10 cellular contexts compared by ENCODE assay signal in genomic region chr17:82238562-82239201, GRCh38. TPM values are rescaled to one million over a fixed set of nuclear protein-coding genes. Genes with fewer than 3 reads are reported as not detected.
DNase-seq lines count a peak whose midpoint lies in the region; ATAC-seq, FAIRE-seq and TF ChIP-seq lines count a peak whose summit lies in the region.
"Had no signal": no experiment of that assay in that cellular context is flagged by ENCODE, and none has a peak within 500 bp of the region (broad histone marks: within the 10 kb centered on the region; RNA-seq: fewer than 3 reads in every experiment).

No MANE protein-coding gene starts in this region.

- peak overlapping the region; percentile 40 for H2AFZ ChIP-seq in keratinocyte (ENCODE audit: control insufficient read depth, low read length)

- ATAC-seq in GM18867 (IDR thresholded peaks at IDR 0.05; ENCODE audit: unreplicated experiment) = no peak
- ATAC-seq in HG03571 (IDR thresholded peaks at IDR 0.05; ENCODE audit: unreplicated experiment) = no peak

- H3K9me1 ChIP-seq in keratinocyte (ENCODE audit: control insufficient read depth, extremely low read depth, insufficient read depth, low read length) = no peaks in the 10 kb centered on the region

- DNase-seq in DMS 273 (lab: John Stamatoyannopoulos, UW; ENCODE audit: unreplicated experiment) (peak; percentile 62), DMS 273 treated with DMSO at 0.1 percent for 48 hours (lab: John Stamatoyannopoulos, UW) (no peak), T-helper 2 cell (peak; percentile 48 to 82 (median 70)), anterior cingulate cortex (lab: John Stamatoyannopoulos, UW) (peak in 42 of 58 donors; percentile 23 to 87 (median 50)), keratinocyte (ENCODE audit: low read depth, low spot score) (peak; percentile 66)
- peak; percentile 50 to 51 for DNase-seq in stimulated activated CD4-positive, alpha-beta T cell treated with anti-CD3 and anti-CD28 coated beads, Interleukin-1b, Interleukin-23, amount 100 ng/mL, for 4 hours (ENCODE audit: low read depth in 2 of 2)

- peak overlapping the region; percentile 77 for H3K27ac ChIP-seq in keratinocyte (ENCODE audit: control insufficient read depth, insufficient read depth, low read length)
- H3K27ac ChIP-seq: 22Rv1 had no signal

- peak overlapping the region; percentile 85 for H3K4me2 ChIP-seq in keratinocyte (ENCODE audit: control insufficient read depth, extremely low read depth, insufficient read depth, low read depth, low read length)

- dilution Hi-C loops in keratinocyte (cut with MboI; ENCODE audit: extremely low pct_ligation_motif_present, low sequenced_read_pairs) = no loop called here

- TF ChIP-seq CTCF in keratinocyte (optimal IDR thresholded peaks at IDR 0.05 in 1 of 3, IDR thresholded peaks at IDR 0.05 in 1 of 3, conservative IDR thresholded peaks at IDR 0.05 in 1 of 3; ENCODE audit: extremely low read depth in 1 of 3, insufficient read depth in 2 of 3, low read length in 3 of 3) = no peak

- H3K4me1 ChIP-seq in keratinocyte (ENCODE audit: control insufficient read depth, extremely low read depth, insufficient read depth, low read length) = peaks cover 52% of the 10 kb centered on the region

- peaks cover 9% of the 10 kb centered on the region for H3K79me2 ChIP-seq in keratinocyte (ENCODE audit: control insufficient read depth, insufficient read depth, low read length)

- no peaks in the 10 kb centered on the region for H3K27me3 ChIP-seq in keratinocyte (ENCODE audit: control insufficient read depth, extremely low read depth, insufficient read depth, low read length)

- H3K9ac ChIP-seq in keratinocyte (ENCODE audit: control insufficient read depth, extremely low read depth, insufficient read depth, low read length) = peak overlapping the region; percentile 71

- peak overlapping the region in 2 of 3 experiments; percentile 51 for H3K4me3 ChIP-seq in keratinocyte (ENCODE audit: control insufficient read depth in 2 of 3, extremely low read depth in 1 of 3, insufficient read depth in 2 of 3, low read depth in 1 of 3, low read length in 3 of 3)

- peak; percentile 95 for FAIRE-seq in keratinocyte (lab: Jason Lieb, UNC)
- FAIRE-seq: colon had no signal

- no peaks in the 10 kb centered on the region for H3K9me3 ChIP-seq in keratinocyte (ENCODE audit: control insufficient read depth, low read depth, low read length)

- peaks cover 3% of the 10 kb centered on the region for H4K20me1 ChIP-seq in keratinocyte (ENCODE audit: control insufficient read depth, extremely low read depth, insufficient read depth, low read length)

- H3K36me3 ChIP-seq in keratinocyte (ENCODE audit: control insufficient read depth in 2 of 2, extremely low read depth in 1 of 2, insufficient read depth in 2 of 2, low read length in 2 of 2) = peaks cover 26 to 28% of the 10 kb centered on the region in 2 experiments

RNA-seq across cellular contexts. Expression of gene SLC16A3, which starts 9.8 kb away (rescaled TPM):
- 35.7 to 112 TPM (median 40.7 TPM) in 3 replicates for polyA plus RNA-seq in keratinocyte
- polyA plus RNA-seq in keratinocyte (2011; ENCODE audit: low read depth) = 2.3 TPM
- polyA plus RNA-seq in keratinocyte (2011; cell fraction: cytosol; rRNA removed) = 10.9 and 32.0 TPM in 2 replicates
- polyA plus RNA-seq in keratinocyte (2011; cell fraction: nucleus; rRNA removed) = 83.4 and 104 TPM in 2 replicates
- 17.6 and 73.8 TPM in 2 replicates for polyA plus RNA-seq in keratinocyte (2012; ENCODE audit: low replicate concordance)
- 53.8 to 107 TPM (median 83.5 TPM) in 3 replicates for polyA minus RNA-seq in keratinocyte
- polyA minus RNA-seq in keratinocyte (2011; cell fraction: cytosol; rRNA and poly(A)+ RNA removed) = 181 TPM
- 161 and 170 TPM in 2 replicates for polyA minus RNA-seq in keratinocyte (2011; cell fraction: nucleus; rRNA and poly(A)+ RNA removed)

RNA-seq across cellular contexts. Expression of gene CCDC57, which starts 26.0 kb away (rescaled TPM):
- polyA plus RNA-seq in keratinocyte = 14.0 to 24.8 TPM (median 19.2 TPM) in 3 replicates
- polyA plus RNA-seq in keratinocyte (2011; ENCODE audit: low read depth) = 7.6 TPM
- polyA plus RNA-seq in keratinocyte (2011; cell fraction: cytosol; rRNA removed) = 3.2 and 6.1 TPM in 2 replicates
- 85.5 and 116 TPM in 2 replicates for polyA plus RNA-seq in keratinocyte (2011; cell fraction: nucleus; rRNA removed)
- 7.8 and 13.8 TPM in 2 replicates for polyA plus RNA-seq in keratinocyte (2012; ENCODE audit: low replicate concordance)
- 13.4 to 15.4 TPM (median 13.8 TPM) in 3 replicates for polyA minus RNA-seq in keratinocyte
- 11.7 TPM for polyA minus RNA-seq in keratinocyte (2011; cell fraction: cytosol; rRNA and poly(A)+ RNA removed)
- 23.3 and 29.9 TPM in 2 replicates for polyA minus RNA-seq in keratinocyte (2011; cell fraction: nucleus; rRNA and poly(A)+ RNA removed)

RNA-seq across cellular contexts. Expression of gene CSNK1D, which starts 34.8 kb away (rescaled TPM):
- 61.8 to 173 TPM (median 86.0 TPM) in 3 replicates for polyA plus RNA-seq in keratinocyte
- 33.8 TPM for polyA plus RNA-seq in keratinocyte (2011; ENCODE audit: low read depth)
- 123 and 135 TPM in 2 replicates for polyA plus RNA-seq in keratinocyte (2011; cell fraction: cytosol; rRNA removed)
- polyA plus RNA-seq in keratinocyte (2011; cell fraction: nucleus; rRNA removed) = 286 and 337 TPM in 2 replicates
- polyA plus RNA-seq in keratinocyte (2012; ENCODE audit: low replicate concordance) = 88.4 and 107 TPM in 2 replicates
- polyA minus RNA-seq in keratinocyte = 75.4 to 226 TPM (median 76.3 TPM) in 3 replicates
- 74.2 TPM for polyA minus RNA-seq in keratinocyte (2011; cell fraction: cytosol; rRNA and poly(A)+ RNA removed)
- polyA minus RNA-seq in keratinocyte (2011; cell fraction: nucleus; rRNA and poly(A)+ RNA removed) = 57.8 and 84.6 TPM in 2 replicates
